18 cellular contexts compared by ENCODE assay signal in genomic region chr22:43011079-43011478, GRCh38. TPM values are rescaled to one million over a fixed set of nuclear protein-coding genes. Genes with fewer than 3 reads are reported as not detected.
DNase-seq lines count a peak whose midpoint lies in the region; TF ChIP-seq lines count a peak whose summit lies in the region.
"Had no signal": no experiment of that assay in that cellular context is flagged by ENCODE, and none has a peak within 500 bp of the region (broad histone marks: within the 10 kb centered on the region; RNA-seq: fewer than 3 reads in every experiment).

No MANE protein-coding gene starts in this region.

- H3K27ac ChIP-seq in BLaER1 (no peak overlapping the region), endodermal cell (ENCODE audit: low read depth, low read length) (no peak overlapping the region)
- H3K27ac ChIP-seq: vagina had no signal

- H3K4me2 ChIP-seq in BLaER1: 0 out of 2 replicates have a peak overlapping the region, but pooled peaks have one; percentile 5

- H3K36me3 ChIP-seq in BLaER1: no peaks in the 10 kb centered on the region
- no peaks in the 10 kb centered on the region for H3K36me3 ChIP-seq in endodermal cell (ENCODE audit: control insufficient read depth, insufficient read depth, low read length)
- H3K36me3 ChIP-seq: vagina had no signal

- peaks cover 4% of the 10 kb centered on the region for H3K27me3 Mint-ChIP-seq in endodermal cell (ENCODE audit: insufficient read depth)
- H3K27me3 Mint-ChIP-seq in neural crest cell (ENCODE audit: low read depth): no peaks in the 10 kb centered on the region
- H3K27me3 Mint-ChIP-seq: activated naive CD8-positive, alpha-beta T cell treated with anti-CD3 and anti-CD28 coated beads, Interleukin-2, amount 50 U/mL, for 24 hours had no signal

- no peak overlapping the region for H3K4me3 ChIP-seq in BLaER1
- no peak overlapping the region for H3K4me3 ChIP-seq in endodermal cell (ENCODE audit: low read length)
- H3K4me3 ChIP-seq: vagina had no signal

- peak overlapping the region; percentile 1 for H3K27ac Mint-ChIP-seq in endodermal cell
- H3K27ac Mint-ChIP-seq in neural crest cell (ENCODE audit: unreplicated experiment): no peak overlapping the region
- H3K27ac Mint-ChIP-seq: activated naive CD8-positive, alpha-beta T cell treated with anti-CD3 and anti-CD28 coated beads, Interleukin-2, amount 50 U/mL, for 24 hours had no signal

- peaks cover 61% of the 10 kb centered on the region for H3K4me1 ChIP-seq in BLaER1
- H3K4me1 ChIP-seq in endodermal cell (ENCODE audit: control insufficient read depth, insufficient read depth, low read length): no peaks in the 10 kb centered on the region

- H3K27me3 ChIP-seq in BLaER1: no peaks in the 10 kb centered on the region
- no peaks in the 10 kb centered on the region for H3K27me3 ChIP-seq in endodermal cell (ENCODE audit: control insufficient read depth, insufficient read depth, low read length, poor library complexity, severe bottlenecking)
- H3K27me3 ChIP-seq: vagina had no signal

- H3K9ac ChIP-seq in BLaER1: no peak overlapping the region
- H3K9ac ChIP-seq in endodermal cell (ENCODE audit: extremely low read depth, low read length, poor library complexity, severe bottlenecking): no peak overlapping the region

- H3K36me3 Mint-ChIP-seq in endodermal cell (ENCODE audit: low read depth) (no peaks in the 10 kb centered on the region), neural crest cell (ENCODE audit: low read depth) (no peaks in the 10 kb centered on the region)

- peaks cover 28% of the 10 kb centered on the region for H3K4me1 Mint-ChIP-seq in endodermal cell
- H3K4me1 Mint-ChIP-seq in neural crest cell: peaks cover 58% of the 10 kb centered on the region

- peaks cover 84% of the 10 kb centered on the region for H4K20me1 ChIP-seq in BLaER1

- peak; percentile 45 for TF ChIP-seq CTCF in endodermal cell (conservative IDR thresholded peaks at IDR 0.05)
- TF ChIP-seq CTCF in neural crest cell (conservative IDR thresholded peaks at IDR 0.05): peak; percentile 18

- H3K9me3 ChIP-seq in BLaER1 (no peaks in the 10 kb centered on the region), endodermal cell (ENCODE audit: control insufficient read depth, low read length) (no peaks in the 10 kb centered on the region)
- H3K9me3 ChIP-seq: vagina had no signal

- WGBS in endodermal cell (ENCODE audit: insufficient coverage in 1 of 2, insufficient read length in 1 of 2), 2 experiments: 94% methylated on average over 5 to 7 of the region's 7 CpGs

- H3K4me3 Mint-ChIP-seq in endodermal cell (no peak overlapping the region), neural crest cell (peak overlapping the region; percentile 71)
- H3K4me3 Mint-ChIP-seq: activated naive CD8-positive, alpha-beta T cell treated with anti-CD3 and anti-CD28 coated beads, Interleukin-2, amount 50 U/mL, for 24 hours had no signal

- DNase-seq in NCI-H226 (peak; percentile 21), endodermal cell (peak; percentile 48), neural crest cell (ENCODE audit: low read depth, low spot score) (no peak), germinal center (ENCODE audit: low spot score) (no peak), NAMALWA (ENCODE audit: low spot score) (no peak), DMS53 (lab: John Stamatoyannopoulos, UW) (no peak), mesenteric fat pad (ENCODE audit: low spot score) (no peak)
- DNase-seq: activated CD4-positive, alpha-beta T cell treated with anti-CD3 and anti-CD28 coated beads, Interleukin-2, amount 50 U/mL, for 4 hours; activated naive CD8-positive, alpha-beta T cell treated with anti-CD3 and anti-CD28 coated beads, Interleukin-2, amount 50 U/mL, for 24 hours; activated T-cell treated with anti-CD3 and anti-CD28 coated beads, Interleukin-2, amount 50 U/mL, for 48 hours; KBM-7; NCI-H1105 treated with DMSO at 0.1 percent for 48 hours; NCI-H2227 treated with DMSO at 0.1 percent for 48 hours; SIG-M5; stimulated activated CD4-positive, alpha-beta T cell treated with anti-CD3 and anti-CD28 coated beads, Interleukin-12 subunit alpha, Interleukin-12 subunit beta, amount 100 ng/mL, for 4 hours; stimulated activated naive CD8-positive, alpha-beta T cell treated with anti-CD3 and anti-CD28 coated beads, Interleukin-15, Interleukin-2, amounts not matched to agents 100 U/mL and 50 U/mL, for 24 hours had no signal

- H3K9me3 Mint-ChIP-seq in endodermal cell (no peaks in the 10 kb centered on the region), neural crest cell (no peaks in the 10 kb centered on the region)
- H3K9me3 Mint-ChIP-seq: activated naive CD8-positive, alpha-beta T cell treated with anti-CD3 and anti-CD28 coated beads, Interleukin-2, amount 50 U/mL, for 24 hours had no signal

RNA-seq across cellular contexts. Expression of gene PACSIN2, which starts 3.9 kb away (rescaled TPM):
- total RNA-seq in endodermal cell: 10 to 100 TPM; 60.7 to 61.4 TPM
- polyA plus RNA-seq in endodermal cell (2013, experiment 1 of 2): 47.8 TPM
- 50.9 TPM for polyA plus RNA-seq in endodermal cell (2013, experiment 2 of 2)
- total RNA-seq in neural crest cell: 76.1 and 79.4 TPM in 2 replicates
- total RNA-seq in mesenteric fat pad: 52.2 TPM

Comparison
In these comparisons a context has a peak if more than half of its experiments do, and no peak if none do; other contexts are left out.
1. DNase-seq: peak in NCI-H226 (single experiment) and endodermal cell (single experiment); none in neural crest cell (single experiment), germinal center (single experiment), NAMALWA (single experiment), DMS53 (single experiment) and mesenteric fat pad (single experiment).